In the genomic region with DNA sequence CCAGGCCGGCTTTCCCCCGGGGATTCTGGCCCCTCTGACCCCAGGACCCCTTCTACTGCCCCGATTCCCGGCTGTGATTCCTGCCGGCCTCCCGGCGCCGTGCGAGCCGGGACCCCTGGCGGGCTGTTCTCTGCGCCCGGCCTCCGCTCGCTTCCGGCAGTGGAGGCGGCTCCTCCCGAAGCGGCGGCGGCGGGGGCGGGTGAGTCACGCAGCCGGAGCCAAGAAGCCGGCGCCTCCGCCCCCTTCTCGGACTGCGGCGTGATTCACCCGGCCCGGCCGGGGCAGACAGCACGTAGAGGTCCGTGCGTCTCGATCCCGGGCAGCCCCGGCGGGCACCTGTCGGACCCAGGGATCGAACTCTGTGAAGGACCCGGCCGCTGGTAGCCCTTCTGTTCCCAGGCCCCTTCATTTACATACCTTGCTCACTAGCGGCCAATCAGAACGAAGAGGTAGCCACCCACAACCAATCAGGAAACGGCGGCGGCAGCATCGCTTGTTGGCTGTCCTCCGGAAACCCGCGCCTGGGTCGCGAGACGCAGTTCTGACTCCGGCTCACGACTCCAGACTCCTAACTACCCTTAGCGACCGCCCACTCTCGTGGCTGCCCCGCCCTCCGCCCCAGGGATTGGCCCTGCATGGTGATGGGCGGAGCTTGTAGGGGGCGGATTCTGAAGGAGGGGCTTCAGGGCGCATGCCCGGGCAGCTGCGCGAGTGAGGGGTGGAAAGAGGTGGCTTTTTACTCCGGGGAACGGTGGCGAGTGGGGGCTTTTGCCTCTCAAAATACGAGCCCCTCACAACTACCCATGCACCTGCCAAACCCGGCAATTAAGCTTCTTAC, we compare ENCODE assay signal across 8 cellular contexts. TPM values are rescaled to one million over a fixed set of nuclear protein-coding genes. Genes with fewer than 3 reads are reported as not detected.
A peak's percentile ranks its signal among the peaks of the same experiment; 100 is the strongest.
DNase-seq lines count a peak whose midpoint lies in the region; ATAC-seq and TF ChIP-seq lines count a peak whose summit lies in the region.

A gene with protein sequence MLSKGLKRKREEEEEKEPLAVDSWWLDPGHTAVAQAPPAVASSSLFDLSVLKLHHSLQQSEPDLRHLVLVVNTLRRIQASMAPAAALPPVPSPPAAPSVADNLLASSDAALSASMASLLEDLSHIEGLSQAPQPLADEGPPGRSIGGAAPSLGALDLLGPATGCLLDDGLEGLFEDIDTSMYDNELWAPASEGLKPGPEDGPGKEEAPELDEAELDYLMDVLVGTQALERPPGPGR (minus strand): TSS at position 543 of the 838 bp plus-strand sequence. CDS start 2,446 bp downstream, outside the sequence.

- peaks cover 16% of the 10 kb centered on the region for H3K4me1 Mint-ChIP-seq in T-helper 2 cell treated with Interferon-gamma antibody and Interleukin-4, amounts not matched to agents 5 μg/mL and 100 μg/mL, for 36 hours (ENCODE audit: low read depth)

- no peaks in the 10 kb centered on the region for H3K9me3 ChIP-seq in ascending aorta
- no peaks in the 10 kb centered on the region for H3K9me3 ChIP-seq in right atrium auricular region
- H3K9me3 ChIP-seq in aorta (ENCODE audit: control insufficient read depth, low read length), result no peaks in the 10 kb centered on the region

- H3K4me3 ChIP-seq in ascending aorta (peak within 1 kb of the TSS; percentile 62 to 83), right atrium auricular region (peak within 1 kb of the TSS; percentile 71 to 97), aorta (ENCODE audit: low read length in 2 of 2) (peak within 1 kb of the TSS; percentile 74 to 88)

- H3K27ac Mint-ChIP-seq in T-helper 2 cell treated with Interferon-gamma antibody and Interleukin-4, amounts not matched to agents 5 μg/mL and 100 μg/mL, for 36 hours, result peak within 1 kb of the TSS; percentile 89

- no peaks in the 10 kb centered on the region for H3K9me3 Mint-ChIP-seq in T-helper 2 cell treated with Interferon-gamma antibody and Interleukin-4, amounts not matched to agents 5 μg/mL and 100 μg/mL, for 36 hours

- DNase-seq in NCI-H187 treated with DMSO at 0.1 percent for 48 hours (lab: John Stamatoyannopoulos, UW), result peak; percentile 96
- peak; percentile 100 for DNase-seq in T-helper 2 cell treated with Interferon-gamma antibody and Interleukin-4, amounts not matched to agents 5 μg/mL and 100 μg/mL, for 36 hours (ENCODE audit: low spot score)
- peak; percentile 99 to 100 for DNase-seq in ascending aorta (ENCODE audit: low spot score in 2 of 2)
- peak; percentile 100 for DNase-seq in right atrium auricular region (ENCODE audit: low spot score)
- DNase-seq in putamen (ENCODE audit: low spot score), result peak; percentile 100
- peak; percentile 99 to 100 for DNase-seq in aorta

- peaks cover 11 to 17% of the 10 kb centered on the region in 2 donors for H3K36me3 ChIP-seq in ascending aorta
- peaks cover 22% of the 10 kb centered on the region for H3K36me3 ChIP-seq in right atrium auricular region
- peaks cover 0 to 4% of the 10 kb centered on the region in 2 donors for H3K36me3 ChIP-seq in aorta (ENCODE audit: control insufficient read depth in 1 of 2, insufficient read depth in 2 of 2, low read length in 1 of 2)

- H3K27me3 Mint-ChIP-seq in T-helper 2 cell treated with Interferon-gamma antibody and Interleukin-4, amounts not matched to agents 5 μg/mL and 100 μg/mL, for 36 hours (ENCODE audit: low read depth), result no peaks in the 10 kb centered on the region

- WGBS in aorta, 2 donors, result 0 to 1% methylated on average over 66 to 75 of the region's 75 CpGs

- peak within 1 kb of the TSS; percentile 87 for H3K4me3 Mint-ChIP-seq in T-helper 2 cell treated with Interferon-gamma antibody and Interleukin-4, amounts not matched to agents 5 μg/mL and 100 μg/mL, for 36 hours

- H3K4me1 ChIP-seq in ascending aorta (peaks cover 14 to 30% of the 10 kb centered on the region in 2 donors), right atrium auricular region (peaks cover 0 to 44% of the 10 kb centered on the region in 2 donors), aorta (ENCODE audit: control insufficient read depth in 1 of 2, insufficient read depth in 2 of 2, low read length in 2 of 2) (no peaks in the 10 kb centered on the region)

- H3K36me3 Mint-ChIP-seq in T-helper 2 cell treated with Interferon-gamma antibody and Interleukin-4, amounts not matched to agents 5 μg/mL and 100 μg/mL, for 36 hours (ENCODE audit: low read depth), result peaks cover 7% of the 10 kb centered on the region

- intact Hi-C loops in ascending aorta (cut with DNase I) (loop anchor here (1.0 to 10.0 kb wide), 3 partner anchors 19 to 369 kb away; a partner anchor contains a TSS), aorta (cut with DNase I) (loop anchor here (1.0 to 10.0 kb wide), 2 partner anchors 19 to 121 kb away; a partner anchor contains a TSS)

- TF ChIP-seq CTCF in ascending aorta (IDR thresholded peaks at IDR 0.05) (peak; percentile 75 to 86 (median 85)), right atrium auricular region (IDR thresholded peaks at IDR 0.05) (peak; percentile 95 to 98)

- H3K27ac ChIP-seq in ascending aorta, result peak within 1 kb of the TSS; percentile 98 to 99
- peak within 1 kb of the TSS; percentile 100 for H3K27ac ChIP-seq in right atrium auricular region
- peak within 1 kb of the TSS; percentile 99 to 100 for H3K27ac ChIP-seq in aorta (ENCODE audit: low read depth in 1 of 2, low read length in 2 of 2)

- H3K27me3 ChIP-seq in ascending aorta, result no peaks in the 10 kb centered on the region
- H3K27me3 ChIP-seq in right atrium auricular region, result no peaks in the 10 kb centered on the region
- no peaks in the 10 kb centered on the region for H3K27me3 ChIP-seq in aorta (ENCODE audit: control insufficient read depth in 1 of 2, insufficient read depth in 2 of 2, low read length in 1 of 2)

- peak; percentile 60 for ATAC-seq in GM18499 (IDR thresholded peaks at IDR 0.05; ENCODE audit: insufficient read depth, unreplicated experiment)
- peak; percentile 84 for ATAC-seq in HG02943 (IDR thresholded peaks at IDR 0.05; ENCODE audit: low read depth, unreplicated experiment)
- ATAC-seq in aorta (ENCODE audit: low FRiP score), result peak; percentile 96

RNA-seq across cellular contexts. Expression of the gene that starts here (rescaled TPM):
- total RNA-seq in ascending aorta, result 39.7 TPM
- total RNA-seq in right atrium auricular region, result 10 to 100 TPM; 12.7 to 27.2 TPM
- 10 to 100 TPM; 19.7 to 27.8 TPM for total RNA-seq in aorta
- polyA plus RNA-seq in aorta, result 10 to 100 TPM; 13.0 to 15.8 TPM

Comparison
In these comparisons a context has a peak if more than half of its experiments do, and no peak if none do; other contexts are left out.
1. Peak in every context shown above with its lines: DNase-seq, ATAC-seq, H3K4me3 ChIP-seq and H3K27ac ChIP-seq.